ENCODE assay signal across 9 cellular contexts in genomic region chrX:153688534-153688899, GRCh38. TPM values are rescaled to one million over a fixed set of nuclear protein-coding genes. Genes with fewer than 3 reads are reported as not detected.
DNase-seq lines count a peak whose midpoint lies in the region; ATAC-seq, FAIRE-seq and TF ChIP-seq lines count a peak whose summit lies in the region.
"Had no signal": no experiment of that assay in that cellular context is flagged by ENCODE, and none has a peak within 500 bp of the region (broad histone marks: within the 10 kb centered on the region; RNA-seq: fewer than 3 reads in every experiment).

No MANE protein-coding gene starts in this region.

- H3K9me3 ChIP-seq in A549, result no peaks in the 10 kb centered on the region
- no peaks in the 10 kb centered on the region for H3K9me3 ChIP-seq in SK-N-MC (ENCODE audit: low read depth, low read length)

- peak overlapping the region; percentile 40 for H3K4me3 ChIP-seq in A549
- peak overlapping the region; percentile 73 for H3K4me3 ChIP-seq in SK-N-MC
- peak overlapping the region; percentile 20 for H3K4me3 ChIP-seq in lower leg skin (ENCODE audit: low read depth, poor library complexity, severe bottlenecking)

- no peaks in the 10 kb centered on the region for H3K4me1 Mint-ChIP-seq in effector memory CD8-positive, alpha-beta T cell (ENCODE audit: low read depth in 2 of 2)

- peaks cover 2% of the 10 kb centered on the region; the same call in 1 of the 2 replicates for H3K36me3 ChIP-seq in SK-N-MC (ENCODE audit: insufficient read depth, low read length)

- TF ChIP-seq RAD21 in A549 (conservative IDR thresholded peaks at IDR 0.05 in 1 of 2, IDR thresholded peaks at IDR 0.05 in 1 of 2), result no peak

- DNase-seq in A549 (ENCODE audit: low read depth in 1 of 2, low spot score in 1 of 2), result no peak
- DNase-seq in SK-N-MC (ENCODE audit: low read depth, low spot score), result no peak
- no peak for DNase-seq in lower leg skin (ENCODE audit: low spot score in 2 of 2)
- no peak for DNase-seq in kidney tubule cell (ENCODE audit: low spot score)
- no peak for DNase-seq in effector memory CD8-positive, alpha-beta T cell
- DNase-seq: activated T-cell treated with anti-CD3 and anti-CD28 coated beads, Interleukin-2, amount 50 U/mL, for 24 hours; NCI-H1694; SW 1271 had no signal

- intact Hi-C loops in lower leg skin (cut with DNase I; ENCODE audit: low total_unique reads), result no loop called here

- H3K9ac ChIP-seq in SK-N-MC (ENCODE audit: insufficient read length), result peak overlapping the region; percentile 57

- peak overlapping the region; percentile 94 for H3K4me2 ChIP-seq in A549

- WGBS in A549 (ENCODE audit: missing lambda C conversion rate), result 0% methylated on average over 3 of the region's 52 CpGs
- WGBS in lower leg skin, 2 donors, result 63% methylated on average over 8 of the region's 52 CpGs; no CpG with 5 or more reads in 1 of the 2 donors

- no peaks in the 10 kb centered on the region for H3K9me3 Mint-ChIP-seq in effector memory CD8-positive, alpha-beta T cell
- H3K9me3 Mint-ChIP-seq: activated T-cell treated with anti-CD3 and anti-CD28 coated beads, Interleukin-2, amount 50 U/mL, for 24 hours had no signal

- TF ChIP-seq CTCF in A549 (IDR thresholded peaks at IDR 0.05) (no peak), lower leg skin (IDR thresholded peaks at IDR 0.05) (no peak)

- no peak for TF ChIP-seq POLR2A in A549 (IDR thresholded peaks at IDR 0.05; ENCODE audit: low read length)
- TF ChIP-seq POLR2A in lower leg skin (IDR thresholded peaks at IDR 0.05), result no peak

- ATAC-seq in A549 (no peak), GM21515 (IDR thresholded peaks at IDR 0.05; ENCODE audit: unreplicated experiment) (no peak)
- no peak for ATAC-seq in effector memory CD8-positive, alpha-beta T cell (replicated peaks)

- CTCF ChIA-PET in A549 (lab: Yijun Ruan, JAX), result no interaction called here

- no peak for TF ChIP-seq EP300 in A549 (IDR thresholded peaks at IDR 0.05)

- no peak overlapping the region for H3K27ac Mint-ChIP-seq in effector memory CD8-positive, alpha-beta T cell
- H3K27ac Mint-ChIP-seq: activated T-cell treated with anti-CD3 and anti-CD28 coated beads, Interleukin-2, amount 50 U/mL, for 24 hours had no signal

- peaks cover 0 to 8% of the 10 kb centered on the region in 2 donors for H3K27me3 Mint-ChIP-seq in effector memory CD8-positive, alpha-beta T cell

- FAIRE-seq in A549 (lab: Jason Lieb, UNC), result no peak

- POLR2A ChIA-PET in A549 (lab: Yijun Ruan, JAX), result no interaction called here

- peaks cover 13% of the 10 kb centered on the region for H3K4me1 ChIP-seq in A549

- no peak overlapping the region for H3K4me3 Mint-ChIP-seq in effector memory CD8-positive, alpha-beta T cell
- H3K4me3 Mint-ChIP-seq: activated T-cell treated with anti-CD3 and anti-CD28 coated beads, Interleukin-2, amount 50 U/mL, for 24 hours had no signal

- H3K27ac ChIP-seq in A549 (peak overlapping the region in 1 of 2 experiments; percentile 91; a peak in 4 of 6 replicates), SK-N-MC (no peak overlapping the region)

- H3K36me3 Mint-ChIP-seq in effector memory CD8-positive, alpha-beta T cell (ENCODE audit: insufficient read depth), result no peaks in the 10 kb centered on the region

TF ChIP-seq in A549, 52 proteins besides CTCF, POLR2A, EP300 and RAD21 (continues in another document):
- no peak for TF ChIP-seq HMGXB4 (CRISPR knock-in tag; IDR thresholded peaks at IDR 0.05; ENCODE audit: borderline replicate concordance)
- no peak for TF ChIP-seq MAX (IDR thresholded peaks at IDR 0.05)
- TF ChIP-seq KDM5A (IDR thresholded peaks at IDR 0.05), result no peak
- no peak for TF ChIP-seq USF2 (IDR thresholded peaks at IDR 0.05)
- no peak for TF ChIP-seq EHF (CRISPR knock-in tag; IDR thresholded peaks at IDR 0.05)
- TF ChIP-seq PBX3 (IDR thresholded peaks at IDR 0.05), result no peak
- TF ChIP-seq FOSB (CRISPR knock-in tag; IDR thresholded peaks at IDR 0.05), result no peak
- TF ChIP-seq MAFK (IDR thresholded peaks at IDR 0.05; ENCODE audit: partially characterized antibody), result no peak
- no peak for TF ChIP-seq CHD4 (IDR thresholded peaks at IDR 0.05; ENCODE audit: borderline replicate concordance)
- TF ChIP-seq ELK1 (IDR thresholded peaks at IDR 0.05; ENCODE audit: low read depth, low read length), result no peak

RNA-seq across cellular contexts. Expression of gene SLC6A8, which starts 0.8 kb away (rescaled TPM):
- 2.0 and 3.4 TPM in 2 replicates for polyA plus RNA-seq in A549 (2011; rRNA removed)
- polyA plus RNA-seq in A549 (2012; cell fraction: cytosol; rRNA removed), result 4.2 and 7.4 TPM in 2 replicates
- 10.2 and 14.9 TPM in 2 replicates for polyA plus RNA-seq in A549 (2012; cell fraction: nucleus; rRNA removed)
- 5.7 to 6.9 TPM (median 6.1 TPM) in 3 replicates for polyA plus RNA-seq in A549 (2017; fragmentation: RNase III; extraction: RNeasy Plus Mini Kit Qiagen cat#74134 plus additional on column Dnase treatment)
- polyA minus RNA-seq in A549 (2011; rRNA and poly(A)+ RNA removed), result 8.6 and 9.8 TPM in 2 replicates
- total RNA-seq in lower leg skin, result 10 to 100 TPM; 26.5 to 43.5 (median 34.5) TPM

RNA-seq across cellular contexts. Expression of gene PNCK, which starts 14.9 kb away (rescaled TPM):
- 0.17 TPM in 2 replicates for polyA plus RNA-seq in A549 (2011; rRNA removed)
- 0.08 and 0.09 TPM in 2 replicates for polyA plus RNA-seq in A549 (2012; cell fraction: cytosol; rRNA removed)
- 0.64 and 1.3 TPM in 2 replicates for polyA plus RNA-seq in A549 (2012; cell fraction: nucleus; rRNA removed)
- polyA plus RNA-seq in A549 (2017; fragmentation: RNase III; extraction: RNeasy Plus Mini Kit Qiagen cat#74134 plus additional on column Dnase treatment), result 0.13 to 0.30 TPM (median 0.25 TPM) in 3 replicates
- polyA minus RNA-seq in A549 (2011; rRNA and poly(A)+ RNA removed), result not detected in 2 replicates
- 1 to 10 TPM in 3 of 4 donors, under 1 TPM in 1; 0.76 to 6.7 (median 2.1) TPM for total RNA-seq in lower leg skin

RNA-seq across cellular contexts. Expression of gene BCAP31, which starts 35.7 kb away (rescaled TPM):
- polyA plus RNA-seq in A549 (2011; rRNA removed), result 217 and 257 TPM in 2 replicates
- polyA plus RNA-seq in A549 (2012; cell fraction: cytosol; rRNA removed), result 205 and 233 TPM in 2 replicates
- 237 and 262 TPM in 2 replicates for polyA plus RNA-seq in A549 (2012; cell fraction: nucleus; rRNA removed)
- 335 to 351 TPM (median 349 TPM) in 3 replicates for polyA plus RNA-seq in A549 (2017; fragmentation: RNase III; extraction: RNeasy Plus Mini Kit Qiagen cat#74134 plus additional on column Dnase treatment)
- polyA minus RNA-seq in A549 (2011; rRNA and poly(A)+ RNA removed), result 175 and 185 TPM in 2 replicates
- total RNA-seq in lower leg skin, result 100 to 1,000 TPM; 139 to 210 (median 169) TPM

RNA-seq across cellular contexts. Expression of gene ABCD1, which starts 36.1 kb away (rescaled TPM):
- polyA plus RNA-seq in A549 (2011; rRNA removed) (1.7 and 1.8 TPM in 2 replicates), A549 (2017; fragmentation: RNase III; extraction: RNeasy Plus Mini Kit Qiagen cat#74134 plus additional on column Dnase treatment) (3.3 to 5.1 TPM (median 3.8 TPM) in 3 replicates)
- 3.0 and 3.8 TPM in 2 replicates for polyA plus RNA-seq in A549 (2012; cell fraction: cytosol; rRNA removed)
- 10.0 and 12.8 TPM in 2 replicates for polyA plus RNA-seq in A549 (2012; cell fraction: nucleus; rRNA removed)
- polyA minus RNA-seq in A549 (2011; rRNA and poly(A)+ RNA removed), result 2.1 and 4.0 TPM in 2 replicates
- total RNA-seq in lower leg skin, result 1 to 10 TPM; 5.0 to 9.3 (median 7.4) TPM

RNA-seq across cellular contexts. Expression of gene DUSP9, which starts 41.5 kb away (rescaled TPM):
- polyA plus RNA-seq in A549 (2011; rRNA removed) (0.65 and 0.75 TPM in 2 replicates), A549 (2017; fragmentation: RNase III; extraction: RNeasy Plus Mini Kit Qiagen cat#74134 plus additional on column Dnase treatment) (1.3 to 1.6 TPM (median 1.3 TPM) in 3 replicates)
- polyA plus RNA-seq in A549 (2012; cell fraction: cytosol; rRNA removed), result 2.0 and 3.1 TPM in 2 replicates
- polyA plus RNA-seq in A549 (2012; cell fraction: nucleus; rRNA removed), result 2.5 and 2.8 TPM in 2 replicates
- 0.70 and 1.1 TPM in 2 replicates for polyA minus RNA-seq in A549 (2011; rRNA and poly(A)+ RNA removed)
- total RNA-seq in lower leg skin, result under 1 TPM in 2 of 4 donors, not detected in 2; 0.13 to 0.20 TPM

Comparison
In these comparisons a context has a peak if more than half of its experiments do, and no peak if none do; other contexts are left out.
1. H3K4me3 ChIP-seq: peak in every context shown above with its lines; median percentile 73 in SK-N-MC; 40 in A549; 20 in lower leg skin.